ENCODE assay signal across 29 cellular contexts in genomic region chr15:26972636-26973035, GRCh38. TPM values are rescaled to one million over a fixed set of nuclear protein-coding genes. Genes with fewer than 3 reads are reported as not detected.
DNase-seq lines count a peak whose midpoint lies in the region; ATAC-seq and TF ChIP-seq lines count a peak whose summit lies in the region.
"Had no signal": no experiment of that assay in that cellular context is flagged by ENCODE, and none has a peak within 500 bp of the region (broad histone marks: within the 10 kb centered on the region; RNA-seq: fewer than 3 reads in every experiment).

No MANE protein-coding gene starts in this region.

- H3K4me3 Mint-ChIP-seq in brain (peak overlapping the region; percentile 76 to 87 (median 80)), nephron progenitor cell (peak overlapping the region; percentile 77)
- H3K4me3 Mint-ChIP-seq in stimulated activated naive B cell treated with anti-CD40 and anti-IgM and Interleukin-4, amounts not matched to agents 10 μg/mL and 1 μg/mL and 100 μg/mL, for 72 hours, result no peak overlapping the region
- H3K4me3 Mint-ChIP-seq: activated T-helper 1 cell treated with anti-CD3 and anti-CD28 coated beads, Interleukin-12 subunit alpha, Interleukin-12 subunit beta, Interleukin-2, Interleukin-4 antibody, amounts not matched to agents 30 ng/mL and 10 ng/mL and 1 ng/mL, durations not matched to agents 14 hours and 24 hours and 36 hours; HFFc6; immature natural killer cell; memory B cell; T-helper 17 cell had no signal

- in situ Hi-C loops in KBM-7 (cut with MboI; ENCODE audit: low pct_unique_long_range_greater_than_20kb, low sequenced_read_pairs), result no loop called here

- ATAC-seq in stimulated activated naive B cell treated with anti-CD40 and anti-IgM and Interleukin-4, amounts not matched to agents 10 μg/mL and 1 μg/mL and 100 μg/mL, for 72 hours (replicated peaks), result no peak
- ATAC-seq: activated CD4-positive, CD25-positive, alpha-beta regulatory T cell treated with anti-CD3 and anti-CD28 coated beads, Interleukin-2, amount 50 U/mL, for 24 hours; PC-3; T-helper 17 cell; upper lobe of right lung had no signal

- H3K9me3 Mint-ChIP-seq in brain, result no peaks in the 10 kb centered on the region
- no peaks in the 10 kb centered on the region for H3K9me3 Mint-ChIP-seq in nephron progenitor cell
- H3K9me3 Mint-ChIP-seq in stimulated activated naive B cell treated with anti-CD40 and anti-IgM and Interleukin-4, amounts not matched to agents 10 μg/mL and 1 μg/mL and 100 μg/mL, for 72 hours, result peaks cover 0 to 3% of the 10 kb centered on the region in 2 donors
- H3K9me3 Mint-ChIP-seq: activated T-helper 1 cell treated with anti-CD3 and anti-CD28 coated beads, Interleukin-12 subunit alpha, Interleukin-12 subunit beta, Interleukin-2, Interleukin-4 antibody, amounts not matched to agents 30 ng/mL and 10 ng/mL and 1 ng/mL, durations not matched to agents 14 hours and 24 hours and 36 hours had no signal

- DNase-seq in DMS53 (lab: John Stamatoyannopoulos, UW) (peak; percentile 15), DMS53 treated with DMSO at 0.1 percent for 48 hours (lab: John Stamatoyannopoulos, UW; ENCODE audit: unreplicated experiment) (no peak), nephron progenitor cell (no peak), KBM-7 (no peak), OCI-M1 (lab: John Stamatoyannopoulos, UW) (no peak)
- DNase-seq in stimulated activated naive B cell treated with anti-CD40 and anti-IgM and Interleukin-4, amounts not matched to agents 10 μg/mL and 1 μg/mL and 100 μg/mL, for 72 hours, result no peak
- DNase-seq in stimulated activated CD4-positive, alpha-beta T cell treated with anti-CD3 and anti-CD28 coated beads, Interleukin-15, amount 100 ng/mL, for 24 hours, result no peak
- DNase-seq: activated CD4-positive, alpha-beta T cell treated with anti-CD3 and anti-CD28 coated beads, Interleukin-2, amount 50 U/mL, for 4 hours; activated naive CD4-positive, alpha-beta T cell treated with Interleukin-2 at 50 U/mL for 16 hours; C1 segment of cervical spinal cord; Caco-2; effector CD4-positive, alpha-beta T cell; GOT3; HFFc6; immature natural killer cell; NCI-H1092; NCI-H1694 treated with DMSO at 0.1 percent for 48 hours; NCI-H2171; NCI-H524 treated with DMSO at 0.1 percent for 48 hours; NK-92 treated with Interleukin-12 subunit alpha and Interleukin-12 subunit beta, amount 100 ng/mL, for 24 hours; PC-3; stimulated activated CD4-positive, alpha-beta T cell treated with anti-CD3 and anti-CD28 coated beads, Interleukin-4, amount 100 ng/mL, for 4 hours; T-helper 17 cell; upper lobe of right lung had no signal

- H3K27ac Mint-ChIP-seq in brain (peak overlapping the region in 3 of 5 experiments; percentile 42 to 65 (median 63)), nephron progenitor cell (no peak overlapping the region)
- peak overlapping the region; percentile 60 for H3K27ac Mint-ChIP-seq in stimulated activated naive B cell treated with anti-CD40 and anti-IgM and Interleukin-4, amounts not matched to agents 10 μg/mL and 1 μg/mL and 100 μg/mL, for 72 hours
- H3K27ac Mint-ChIP-seq: activated T-helper 1 cell treated with anti-CD3 and anti-CD28 coated beads, Interleukin-12 subunit alpha, Interleukin-12 subunit beta, Interleukin-2, Interleukin-4 antibody, amounts not matched to agents 30 ng/mL and 10 ng/mL and 1 ng/mL, durations not matched to agents 14 hours and 24 hours and 36 hours; HFFc6; immature natural killer cell; memory B cell; T-helper 17 cell had no signal

- H3K36me3 Mint-ChIP-seq in brain, result no peaks in the 10 kb centered on the region
- H3K36me3 Mint-ChIP-seq in nephron progenitor cell (ENCODE audit: low read depth), result no peaks in the 10 kb centered on the region
- H3K36me3 Mint-ChIP-seq in stimulated activated naive B cell treated with anti-CD40 and anti-IgM and Interleukin-4, amounts not matched to agents 10 μg/mL and 1 μg/mL and 100 μg/mL, for 72 hours, result no peaks in the 10 kb centered on the region
- H3K36me3 Mint-ChIP-seq: immature natural killer cell, memory B cell had no signal

- H3K27me3 Mint-ChIP-seq in brain (peaks cover 32% of the 10 kb centered on the region), nephron progenitor cell (ENCODE audit: low read depth, poor library complexity) (peaks cover 71% of the 10 kb centered on the region)
- H3K27me3 Mint-ChIP-seq in stimulated activated naive B cell treated with anti-CD40 and anti-IgM and Interleukin-4, amounts not matched to agents 10 μg/mL and 1 μg/mL and 100 μg/mL, for 72 hours, result peaks cover 25 to 36% of the 10 kb centered on the region in 2 donors

- H3K4me1 Mint-ChIP-seq in brain (peaks cover 26% of the 10 kb centered on the region), nephron progenitor cell (peaks cover 16% of the 10 kb centered on the region)
- H3K4me1 Mint-ChIP-seq in stimulated activated naive B cell treated with anti-CD40 and anti-IgM and Interleukin-4, amounts not matched to agents 10 μg/mL and 1 μg/mL and 100 μg/mL, for 72 hours, result peaks cover 0 to 4% of the 10 kb centered on the region in 2 donors
- H3K4me1 Mint-ChIP-seq: immature natural killer cell, memory B cell, T-helper 17 cell had no signal

- TF ChIP-seq CTCF in brain (conservative IDR thresholded peaks at IDR 0.05) (no peak), nephron progenitor cell (IDR thresholded peaks at IDR 0.05) (no peak)

RNA-seq across cellular contexts. Expression of gene GABRG3, which starts 1.7 kb away (rescaled TPM):
- 0.41 TPM for polyA plus RNA-seq in brain (ENCODE audit: insufficient read depth, low read depth, low replicate concordance)
- polyA plus RNA-seq: adipose tissue, immature natural killer cell had no signal

Comparison
In these comparisons a context has a peak if more than half of its experiments do, and no peak if none do; other contexts are left out.
1. H3K4me3 Mint-ChIP-seq: peak in brain (5 of 5) and nephron progenitor cell (single experiment); none in stimulated activated naive B cell treated with anti-CD40 and anti-IgM and Interleukin-4, amounts not matched to agents 10 μg/mL and 1 μg/mL and 100 μg/mL, for 72 hours (0 of 2).